ENCODE assay signal across 8 cellular contexts in the genomic region with DNA sequence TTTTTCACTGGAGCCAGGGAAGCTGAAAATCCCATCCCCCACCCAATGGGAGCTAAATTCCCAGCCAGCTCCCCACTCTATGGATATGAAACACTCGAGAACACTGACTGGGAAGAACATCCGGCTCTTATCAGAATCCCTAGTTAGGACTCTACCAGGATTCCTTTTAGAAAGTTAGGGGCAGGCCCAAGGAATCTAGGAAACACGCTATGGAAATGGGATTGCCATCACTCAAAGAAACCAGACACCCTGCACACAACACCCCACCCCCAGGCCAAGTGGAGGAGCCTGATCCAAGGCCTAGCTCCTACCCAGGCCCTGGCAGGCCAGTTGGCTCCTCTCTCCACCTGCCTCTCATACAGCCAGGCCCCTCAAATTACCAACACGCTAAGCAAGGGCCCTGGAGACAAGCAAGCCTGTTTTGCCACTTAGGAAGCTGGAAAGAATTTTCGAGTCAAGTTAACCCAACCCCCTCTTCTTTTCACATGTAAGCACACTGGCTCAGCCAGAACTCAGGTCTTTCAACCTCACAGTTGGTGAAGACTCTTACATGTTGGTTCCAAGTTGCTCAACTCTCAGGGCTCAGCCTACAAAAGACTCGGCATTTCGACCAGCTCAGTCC.
A peak's percentile ranks its signal among the peaks of the same experiment; 100 is the strongest.
DNase-seq lines count a peak whose midpoint lies in the region; ATAC-seq and TF ChIP-seq lines count a peak whose summit lies in the region.

No MANE protein-coding gene starts in this region.

- H3K36me3 Mint-ChIP-seq in stimulated activated naive CD8-positive, alpha-beta T cell treated with anti-CD3 and anti-CD28 coated beads, Interleukin-15, Interleukin-2, amounts not matched to agents 100 ng/mL and 50 ng/mL, for 24 hours (ENCODE audit: low read depth), result peaks cover 16% of the 10 kb centered on the region

- ATAC-seq in stimulated activated naive CD8-positive, alpha-beta T cell treated with anti-CD3 and anti-CD28 coated beads, Interleukin-15, Interleukin-2, amounts not matched to agents 100 U/mL and 50 U/mL, for 24 hours, result no peak
- no peak for ATAC-seq in left colon

- peak overlapping the region; percentile 2 to 6 for H3K4me3 ChIP-seq in vagina

- H3K4me1 ChIP-seq in vagina, result peaks cover 82% of the 10 kb centered on the region

- DNase-seq in stimulated activated naive CD8-positive, alpha-beta T cell treated with anti-CD3 and anti-CD28 coated beads, Interleukin-15, Interleukin-2, amounts not matched to agents 100 U/mL and 50 U/mL, for 24 hours, result no peak
- DNase-seq in dedifferentiated amniotic fluid mesenchymal stem cell (ENCODE audit: extremely low spot score), result peak; percentile 22
- DNase-seq in medulla oblongata (ENCODE audit: extremely low spot score), result peak; percentile 70
- no peak for DNase-seq in vagina (ENCODE audit: extremely low spot score in 2 of 2)
- no peak for DNase-seq in left colon
- no peak for DNase-seq in activated T-cell treated with anti-CD3 and anti-CD28 coated beads, Interleukin-2, amount 50 U/mL, for 1 hour
- no peak for DNase-seq in stimulated activated CD4-positive, alpha-beta T cell treated with anti-CD3 and anti-CD28 coated beads, Interleukin-12 subunit alpha, Interleukin-12 subunit beta, amount 100 ng/mL, for 4 hours

- peak overlapping the region; percentile 7 for H3K27ac Mint-ChIP-seq in stimulated activated naive CD8-positive, alpha-beta T cell treated with anti-CD3 and anti-CD28 coated beads, Interleukin-15, Interleukin-2, amounts not matched to agents 100 ng/mL and 50 ng/mL, for 24 hours

- H3K4me1 Mint-ChIP-seq in stimulated activated naive CD8-positive, alpha-beta T cell treated with anti-CD3 and anti-CD28 coated beads, Interleukin-15, Interleukin-2, amounts not matched to agents 100 ng/mL and 50 ng/mL, for 24 hours (ENCODE audit: low read depth), result peaks cover 77% of the 10 kb centered on the region

- TF ChIP-seq CTCF in vagina (IDR thresholded peaks at IDR 0.05), result no peak

- H3K27me3 ChIP-seq in vagina, result no peaks in the 10 kb centered on the region

- no peaks in the 10 kb centered on the region for H3K9me3 Mint-ChIP-seq in stimulated activated naive CD8-positive, alpha-beta T cell treated with anti-CD3 and anti-CD28 coated beads, Interleukin-15, Interleukin-2, amounts not matched to agents 100 ng/mL and 50 ng/mL, for 24 hours

- no peak for TF ChIP-seq POLR2A in vagina (IDR thresholded peaks at IDR 0.05)

- no peaks in the 10 kb centered on the region for H3K36me3 ChIP-seq in vagina

- H3K9me3 ChIP-seq in vagina, result no peaks in the 10 kb centered on the region

- H3K4me3 Mint-ChIP-seq in stimulated activated naive CD8-positive, alpha-beta T cell treated with anti-CD3 and anti-CD28 coated beads, Interleukin-15, Interleukin-2, amounts not matched to agents 100 ng/mL and 50 ng/mL, for 24 hours, result no peak overlapping the region

- H3K27ac ChIP-seq in vagina, result peak overlapping the region; percentile 64

- no peaks in the 10 kb centered on the region for H3K27me3 Mint-ChIP-seq in stimulated activated naive CD8-positive, alpha-beta T cell treated with anti-CD3 and anti-CD28 coated beads, Interleukin-15, Interleukin-2, amounts not matched to agents 100 ng/mL and 50 ng/mL, for 24 hours

- intact Hi-C loops in vagina (cut with DNase I) (no loop called here), left colon (cut with DNase I, micrococcal nuclease) (no loop called here)

Comparison
In these comparisons a context has a peak if more than half of its experiments do, and no peak if none do; other contexts are left out.
1. DNase-seq: peak in dedifferentiated amniotic fluid mesenchymal stem cell (single experiment) and medulla oblongata (single experiment); none in stimulated activated naive CD8-positive, alpha-beta T cell treated with anti-CD3 and anti-CD28 coated beads, Interleukin-15, Interleukin-2, amounts not matched to agents 100 U/mL and 50 U/mL, for 24 hours (single experiment), vagina (0 of 2), left colon (0 of 2), activated T-cell treated with anti-CD3 and anti-CD28 coated beads, Interleukin-2, amount 50 U/mL, for 1 hour (single experiment) and stimulated activated CD4-positive, alpha-beta T cell treated with anti-CD3 and anti-CD28 coated beads, Interleukin-12 subunit alpha, Interleukin-12 subunit beta, amount 100 ng/mL, for 4 hours (single experiment).